Comparison of ENCODE assay signal across 22 cellular contexts in genomic region chr1:244502630-244503029, GRCh38. TPM values are rescaled to one million over a fixed set of nuclear protein-coding genes. Genes with fewer than 3 reads are reported as not detected.
"Had no signal": no experiment of that assay in that cellular context is flagged by ENCODE, and none has a peak within 500 bp of the region (broad histone marks: within the 10 kb centered on the region; RNA-seq: fewer than 3 reads in every experiment).

No MANE protein-coding gene starts in this region.

- FAIRE-seq: RCC 7860 had no signal

- H3K4me3 ChIP-seq: breast epithelium, SJSA1 had no signal

- H3K4me3 Mint-ChIP-seq: activated CD8-positive, alpha-beta T cell treated with anti-CD3 and anti-CD28 coated beads, Interleukin-2, amount 10 ng/mL, durations not matched to agents 7 days and 5 days; T-helper 1 cell treated with Interleukin-12 subunit alpha and Interleukin-12 subunit beta and Interleukin-4 antibody, amounts not matched to agents 30 μg/mL and 1 μg/mL, for 36 hours had no signal

- H3K27me3 ChIP-seq: breast epithelium, SJSA1 had no signal

- H3K27ac Mint-ChIP-seq: activated CD8-positive, alpha-beta T cell treated with anti-CD3 and anti-CD28 coated beads, Interleukin-2, amount 10 ng/mL, durations not matched to agents 7 days and 5 days; T-helper 1 cell treated with Interleukin-12 subunit alpha and Interleukin-12 subunit beta and Interleukin-4 antibody, amounts not matched to agents 30 μg/mL and 1 μg/mL, for 36 hours had no signal

- H3K27ac ChIP-seq: breast epithelium, SJSA1 had no signal

- H3K9me3 ChIP-seq: SJSA1 had no signal

- H3K36me3 ChIP-seq: breast epithelium, SJSA1 had no signal

- ATAC-seq: activated CD8-positive, alpha-beta T cell treated with anti-CD3 and anti-CD28 coated beads, Interleukin-2, amount 10 ng/mL, durations not matched to agents 7 days and 5 days; PC-3 had no signal

- DNase-seq: activated CD4-positive, alpha-beta T cell treated with anti-CD3 and anti-CD28 coated beads for 48 hours; activated CD4-positive, alpha-beta T cell treated with anti-CD3 and anti-CD28 coated beads, Interleukin-2, amount 50 U/mL, for 4 hours; activated CD4-positive, CD25-positive, alpha-beta regulatory T cell treated with anti-CD3 and anti-CD28 coated beads, Interleukin-2, amount 50 U/mL, for 72 hours; activated CD8-positive, alpha-beta memory T cell treated with anti-CD3 and anti-CD28 coated beads, Interleukin-2, amount 50 U/mL, for 48 hours; activated CD8-positive, alpha-beta T cell treated with anti-CD3 and anti-CD28 coated beads, Interleukin-2, amount 10 ng/mL, durations not matched to agents 7 days and 5 days; activated naive CD4-positive, alpha-beta T cell treated with anti-CD3 and anti-CD28 coated beads, Interleukin-2, amount 50 U/mL, for 16 hours; activated T-cell treated with anti-CD3 and anti-CD28 coated beads, Interleukin-2, amount 50 U/mL, for 1 hour; aorta; central memory CD4-positive, alpha-beta T cell; NCI-H1105; NCI-H1436; NCI-H1694 treated with DMSO at 0.1 percent for 48 hours; NCI-H2029 treated with DMSO at 0.1 percent for 48 hours; NCI-H345; NCI-H510A; NCI-H526 treated with DMSO at 0.1 percent for 48 hours; PC-3; SHP77 had no signal

- H3K4me1 ChIP-seq: breast epithelium, SJSA1 had no signal

RNA-seq across cellular contexts. Expression of gene CATSPERE, which starts 41.6 kb away (rescaled TPM):
- total RNA-seq: PC-3 had no signal
